In the genomic region with DNA sequence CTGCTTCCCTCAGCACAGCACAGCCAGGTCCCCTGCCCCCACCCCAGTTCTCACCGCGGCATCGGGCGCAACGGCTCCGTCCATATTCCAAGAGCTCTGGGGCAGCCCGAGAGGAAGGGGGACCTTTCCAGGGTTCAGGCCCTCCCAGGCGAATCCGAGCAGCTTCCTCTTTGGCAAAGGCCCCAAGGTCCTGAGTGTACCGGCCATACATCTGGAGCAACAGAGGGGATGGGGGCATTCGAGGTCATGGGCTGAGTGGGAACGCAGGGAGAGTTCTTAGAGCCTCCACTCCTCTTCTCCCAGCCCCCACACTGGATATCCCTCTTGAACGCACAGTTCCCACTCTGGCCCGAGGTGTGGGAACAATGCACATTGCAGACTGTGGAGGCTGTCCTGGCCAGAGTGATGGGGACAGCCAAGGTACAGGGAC, we compare ENCODE assay signal across 19 cellular contexts. TPM values are rescaled to one million over a fixed set of nuclear protein-coding genes. Genes with fewer than 3 reads are reported as not detected.
DNase-seq lines count a peak whose midpoint lies in the region; ATAC-seq and TF ChIP-seq lines count a peak whose summit lies in the region.
"Had no signal": no experiment of that assay in that cellular context is flagged by ENCODE, and none has a peak within 500 bp of the region (broad histone marks: within the 10 kb centered on the region; RNA-seq: fewer than 3 reads in every experiment).

No MANE protein-coding gene starts in this region.

- H3K27me3 Mint-ChIP-seq in brain, result peaks cover 4% of the 10 kb centered on the region
- H3K27me3 Mint-ChIP-seq in CD8-positive, alpha-beta memory T cell, result peaks cover 0 to 4% of the 10 kb centered on the region in 2 donors

- H3K4me2 ChIP-seq in mesenchymal stem cell (ENCODE audit: low read length, poor library complexity, severe bottlenecking) (no peak overlapping the region), mammary epithelial cell (ENCODE audit: insufficient read depth, low read depth, low read length) (no peak overlapping the region)
- H3K4me2 ChIP-seq: BLaER1 had no signal

- no peak overlapping the region for H2AK5ac ChIP-seq in mesenchymal stem cell (ENCODE audit: low read length, severe bottlenecking)

- peaks cover 30% of the 10 kb centered on the region for H3K4me1 Mint-ChIP-seq in brain
- H3K4me1 Mint-ChIP-seq in CD8-positive, alpha-beta memory T cell, result peaks cover 12 to 14% (median 13%) of the 10 kb centered on the region in 3 donors

- H3K79me2 ChIP-seq in mammary epithelial cell (ENCODE audit: insufficient read depth, low read length), result peaks cover 22% of the 10 kb centered on the region

- peak overlapping the region in 4 of 5 experiments; percentile 68 to 95 (median 84) for H3K4me3 Mint-ChIP-seq in brain
- peak overlapping the region in 2 of 7 donors; percentile 62 to 78 for H3K4me3 Mint-ChIP-seq in CD8-positive, alpha-beta memory T cell

- BruUV-seq in mammary epithelial cell (replicated peaks; lab: Mats Ljungman, UMichigan), result no TSS peak

- H2BK5ac ChIP-seq in mesenchymal stem cell (ENCODE audit: low read depth, low read length, poor library complexity, severe bottlenecking), result no peak overlapping the region

- H3K9ac ChIP-seq in mesenchymal stem cell (ENCODE audit: low read length) (no peak overlapping the region), mammary epithelial cell (ENCODE audit: insufficient read depth, low read length) (no peak overlapping the region)
- H3K9ac ChIP-seq: BLaER1, GM23248 had no signal

- POLR2A ChIA-PET in CD8-positive, alpha-beta memory T cell (lab: Charles Lee), result no interaction called here

- H3K27me3 ChIP-seq in mesenchymal stem cell (ENCODE audit: control insufficient read depth in 1 of 2, insufficient read depth in 1 of 2, low read length in 2 of 2) (no peaks in the 10 kb centered on the region), mammary epithelial cell (ENCODE audit: insufficient read depth, low read length) (no peaks in the 10 kb centered on the region)
- H3K27me3 ChIP-seq in CD8-positive, alpha-beta memory T cell (ENCODE audit: insufficient read depth, low read length, poor library complexity, severe bottlenecking), result no peaks in the 10 kb centered on the region
- H3K27me3 ChIP-seq: BLaER1 had no signal

- H2BK120ac ChIP-seq in mesenchymal stem cell (ENCODE audit: low read depth, low read length), result no peak overlapping the region

- peak overlapping the region in 3 of 5 experiments; percentile 88 to 97 (median 96) for H3K27ac Mint-ChIP-seq in brain
- no peak overlapping the region for H3K27ac Mint-ChIP-seq in CD8-positive, alpha-beta memory T cell

- H4K20me1 ChIP-seq in mammary epithelial cell (ENCODE audit: insufficient read depth, low read length), result no peaks in the 10 kb centered on the region

- no peak overlapping the region for H4K91ac ChIP-seq in mesenchymal stem cell (ENCODE audit: low read length)

- peaks cover 21% of the 10 kb centered on the region for H3K4me1 ChIP-seq in mesenchymal stem cell (ENCODE audit: control insufficient read depth, insufficient read depth, low read depth, low read length)
- H3K4me1 ChIP-seq in mammary epithelial cell (ENCODE audit: insufficient read depth, low read length), result peaks cover 11% of the 10 kb centered on the region
- H3K4me1 ChIP-seq in CD8-positive, alpha-beta memory T cell (ENCODE audit: insufficient read depth, low read length), result peaks cover 16% of the 10 kb centered on the region

- in situ Hi-C loops in mammary epithelial cell (cut with MboI; ENCODE audit: low sequenced_read_pairs in 2 of 2), result loop anchor here in 1 of 2 donors (25.0 kb wide), 1 partner anchor 428 kb away; no protein-coding TSS in a partner anchor

- intact Hi-C loops in Right ventricle myocardium inferior (cut with DNase I) (no loop called here), cardiac septum (cut with DNase I) (no loop called here), mammary epithelial cell (cut with micrococcal nuclease) (no loop called here)

- no peak overlapping the region for H2BK12ac ChIP-seq in mesenchymal stem cell (ENCODE audit: low read length in 2 of 2)

- H3K9me3 ChIP-seq in mesenchymal stem cell (ENCODE audit: control insufficient read depth, low read length) (no peaks in the 10 kb centered on the region), mammary epithelial cell (replicated peaks; ENCODE audit: insufficient read depth, low read length) (no peaks in the 10 kb centered on the region)
- no peaks in the 10 kb centered on the region for H3K9me3 ChIP-seq in CD8-positive, alpha-beta memory T cell (ENCODE audit: low read length)
- H3K9me3 ChIP-seq: BLaER1 had no signal

- H3K23ac ChIP-seq in mesenchymal stem cell (ENCODE audit: low read length in 2 of 2), result no peak overlapping the region

- dilution Hi-C loops in mammary epithelial cell (cut with HindIII; ENCODE audit: low sequenced_read_pairs), result no loop called here

- H3K79me1 ChIP-seq in mesenchymal stem cell (replicated peaks; ENCODE audit: low read length, poor library complexity, severe bottlenecking), result peaks cover 18% of the 10 kb centered on the region

- H3K4me3 ChIP-seq in mesenchymal stem cell (ENCODE audit: insufficient read depth in 1 of 2, low read depth in 1 of 2, low read length in 2 of 2) (no peak overlapping the region), mammary epithelial cell (replicated peaks in 1 of 3; ENCODE audit: insufficient read depth in 1 of 3, low read depth in 2 of 3, low read length in 3 of 3) (no peak overlapping the region)
- H3K4me3 ChIP-seq in CD8-positive, alpha-beta memory T cell (ENCODE audit: low read length), result no peak overlapping the region
- H3K4me3 ChIP-seq: BLaER1, GM23248, K562 had no signal

- peaks cover 14% of the 10 kb centered on the region for H3K36me3 Mint-ChIP-seq in brain
- peaks cover 0 to 11% (median 0%) of the 10 kb centered on the region in 3 donors for H3K36me3 Mint-ChIP-seq in CD8-positive, alpha-beta memory T cell

- CTCF ChIA-PET in mammary epithelial cell (lab: Charles Lee; ENCODE audit: low non-redundant PET), result interaction anchor here (0.6 kb wide), 1 partner anchor 534 kb away, joined by 3 read pairs; no protein-coding TSS in a partner anchor
- CTCF ChIA-PET in CD8-positive, alpha-beta memory T cell (lab: Charles Lee), result interaction anchor here (0.8 to 3.5 kb wide), 3 partner anchors 13 to 155 kb away, joined by 3 to 18 read pairs (median 3); no protein-coding TSS in a partner anchor

- H2AFZ ChIP-seq in mesenchymal stem cell (ENCODE audit: low read depth, low read length), result no peak overlapping the region
- no peak overlapping the region for H2AFZ ChIP-seq in mammary epithelial cell (ENCODE audit: low read depth, low read length)
- H2AFZ ChIP-seq: GM23248 had no signal

- no peak overlapping the region for H3K4ac ChIP-seq in mesenchymal stem cell (ENCODE audit: low read depth in 1 of 2, low read length in 2 of 2)

- no peak overlapping the region for H4K8ac ChIP-seq in mesenchymal stem cell (ENCODE audit: low read length)

- H3K14ac ChIP-seq in mesenchymal stem cell (ENCODE audit: low read length in 2 of 2), result no peak overlapping the region

- H2BK15ac ChIP-seq in mesenchymal stem cell (ENCODE audit: low read depth, poor library complexity, severe bottlenecking), result peak overlapping the region; percentile 26

- H3K18ac ChIP-seq in mesenchymal stem cell (ENCODE audit: low read depth in 1 of 2, low read length in 2 of 2), result no peak overlapping the region

- DNase-seq in Right ventricle myocardium inferior (ENCODE audit: missing footprints) (peak; percentile 64), cardiac septum (ENCODE audit: low spot score) (no peak), mesenchymal stem cell (no peak), HuH-7 (ENCODE audit: low spot score) (no peak), mammary epithelial cell (no peak)
- no peak for DNase-seq in CD8-positive, alpha-beta memory T cell
- DNase-seq: DND-41, GM23248, NCI-H1436, NCI-H2029, NCI-H2171, NCI-H446, NCI-H69, PC-3 had no signal

- ATAC-seq in Right ventricle myocardium inferior, result no peak
- ATAC-seq: HCT116, K562, PC-3 had no signal

- peaks cover 0 to 6% (median 0%) of the 10 kb centered on the region in 5 experiments for H3K9me3 Mint-ChIP-seq in brain
- peaks cover 0 to 2% (median 0%) of the 10 kb centered on the region in 5 donors for H3K9me3 Mint-ChIP-seq in CD8-positive, alpha-beta memory T cell

- TF ChIP-seq CTCF in brain (conservative IDR thresholded peaks at IDR 0.05), result no peak
- TF ChIP-seq CTCF in mammary epithelial cell (conservative IDR thresholded peaks at IDR 0.05 in 1 of 2, IDR thresholded peaks at IDR 0.05 in 1 of 2; ENCODE audit: extremely low read depth in 1 of 2, insufficient read depth in 1 of 2, low read depth in 1 of 2, low read length in 2 of 2), result no peak

- H3K27ac ChIP-seq in mesenchymal stem cell (ENCODE audit: low read length, poor library complexity, severe bottlenecking) (no peak overlapping the region), temporal lobe (ENCODE audit: low read depth, low read length) (peak overlapping the region; percentile 58), mammary epithelial cell (ENCODE audit: insufficient read depth, low read depth, low read length) (no peak overlapping the region)
- no peak overlapping the region for H3K27ac ChIP-seq in CD8-positive, alpha-beta memory T cell (ENCODE audit: low read depth, low read length)
- H3K27ac ChIP-seq: BLaER1, GM23248 had no signal

- WGBS in mesenchymal stem cell, result 86% methylated on average over 13 of the region's 14 CpGs
- WGBS in mammary epithelial cell (ENCODE audit: low coverage, missing lambda C conversion rate), result 81% methylated on average over 14 of the region's 14 CpGs

- H3K36me3 ChIP-seq in mesenchymal stem cell (ENCODE audit: control insufficient read depth in 1 of 2, insufficient read depth in 2 of 2, low read depth in 1 of 2, low read length in 2 of 2) (peaks cover 28 to 43% of the 10 kb centered on the region in 2 experiments), mammary epithelial cell (ENCODE audit: insufficient read depth, low read length) (no peaks in the 10 kb centered on the region)
- H3K36me3 ChIP-seq in CD8-positive, alpha-beta memory T cell (ENCODE audit: insufficient read depth, low read length), result no peaks in the 10 kb centered on the region

RNA-seq across cellular contexts. Expression of a gene that starts 2.5 kb away (rescaled TPM):
- total RNA-seq in Right ventricle myocardium inferior, result 2.9 TPM
- 3.1 TPM for total RNA-seq in cardiac septum
- polyA plus RNA-seq in brain (ENCODE audit: insufficient read depth, low read depth, low replicate concordance), result 2.6 TPM
- 2.3 TPM for polyA plus RNA-seq in mesenchymal stem cell (2013, experiment 1 of 2)
- 2.1 TPM for polyA plus RNA-seq in mesenchymal stem cell (2013, experiment 2 of 2)
- total RNA-seq in temporal lobe, result 6.1 TPM
- total RNA-seq in mammary epithelial cell, result 10 to 100 TPM in 1 of 2 donors, 1 to 10 TPM in 1; 5.7 to 10.7 TPM
- polyA plus RNA-seq in mammary epithelial cell, result 5.1 TPM
- 6.6 TPM for polyA minus RNA-seq in mammary epithelial cell
- total RNA-seq in CD8-positive, alpha-beta memory T cell, result 1 to 10 TPM; 6.3 to 7.3 TPM
- polyA plus RNA-seq in CD8-positive, alpha-beta memory T cell, result 0.54 TPM

RNA-seq across cellular contexts. Expression of a gene that starts 2.6 kb away (rescaled TPM):
- total RNA-seq in Right ventricle myocardium inferior (27.1 TPM), cardiac septum (23.2 TPM), temporal lobe (27.3 TPM), mammary epithelial cell (10 to 100 TPM; 41.7 to 78.2 TPM)
- polyA plus RNA-seq in brain (ENCODE audit: insufficient read depth, low read depth, low replicate concordance) (90.7 TPM), mammary epithelial cell (169 TPM)
- 46.3 TPM for polyA plus RNA-seq in mesenchymal stem cell (2013, experiment 1 of 2)
- 48.3 TPM for polyA plus RNA-seq in mesenchymal stem cell (2013, experiment 2 of 2)
- 107 TPM for polyA minus RNA-seq in mammary epithelial cell
- 100 to 1,000 TPM; 147 TPM for total RNA-seq in CD8-positive, alpha-beta memory T cell
- polyA plus RNA-seq in CD8-positive, alpha-beta memory T cell, result 52.1 TPM

RNA-seq across cellular contexts. Expression of a gene that starts 19.1 kb away (rescaled TPM):
- total RNA-seq in Right ventricle myocardium inferior (0.35 TPM), cardiac septum (0.48 TPM), temporal lobe (under 0.01 TPM), mammary epithelial cell (not detected)
- polyA plus RNA-seq in brain (ENCODE audit: insufficient read depth, low read depth, low replicate concordance) (0.22 TPM), mammary epithelial cell (not detected)
- 0.26 TPM for polyA plus RNA-seq in mesenchymal stem cell (2013, experiment 1 of 2)
- polyA plus RNA-seq in mesenchymal stem cell (2013, experiment 2 of 2), result 0.18 TPM
- not detected for polyA minus RNA-seq in mammary epithelial cell
- total RNA-seq in CD8-positive, alpha-beta memory T cell, result not detected
- not detected for polyA plus RNA-seq in CD8-positive, alpha-beta memory T cell
- total RNA-seq: GM23248, PC-3 had no signal
- polyA plus RNA-seq: GM23248 had no signal

RNA-seq across cellular contexts. Expression of a gene that starts 20.9 kb away (rescaled TPM):
- 8.7 TPM for total RNA-seq in Right ventricle myocardium inferior
- total RNA-seq in cardiac septum, result 7.0 TPM
- polyA plus RNA-seq in brain (ENCODE audit: insufficient read depth, low read depth, low replicate concordance), result 3.9 TPM
- polyA plus RNA-seq in mesenchymal stem cell (2013, experiment 1 of 2), result 0.73 TPM
- 0.63 TPM for polyA plus RNA-seq in mesenchymal stem cell (2013, experiment 2 of 2)
- total RNA-seq in temporal lobe, result 8.6 TPM
- total RNA-seq in mammary epithelial cell, result not detected
- not detected for polyA plus RNA-seq in mammary epithelial cell
- not detected for polyA minus RNA-seq in mammary epithelial cell
- under 1 TPM in 1 of 2 experiments, not detected in 1; 0.04 TPM for total RNA-seq in CD8-positive, alpha-beta memory T cell
- polyA plus RNA-seq in CD8-positive, alpha-beta memory T cell, result not detected
- total RNA-seq: PC-3 had no signal

RNA-seq across cellular contexts. Expression of a gene that starts 21.5 kb away (rescaled TPM):
- total RNA-seq in Right ventricle myocardium inferior (33.4 TPM), cardiac septum (43.3 TPM), temporal lobe (40.1 TPM), mammary epithelial cell (10 to 100 TPM; 10.7 to 15.5 TPM)
- polyA plus RNA-seq in brain (ENCODE audit: insufficient read depth, low read depth, low replicate concordance) (71.5 TPM), mammary epithelial cell (12.1 TPM)
- 6.7 TPM for polyA plus RNA-seq in mesenchymal stem cell (2013, experiment 1 of 2)
- 6.8 TPM for polyA plus RNA-seq in mesenchymal stem cell (2013, experiment 2 of 2)
- polyA minus RNA-seq in mammary epithelial cell, result 14.8 TPM
- 1 to 10 TPM; 2.2 to 2.4 TPM for total RNA-seq in CD8-positive, alpha-beta memory T cell
- polyA plus RNA-seq in CD8-positive, alpha-beta memory T cell, result 2.2 TPM

Comparison
In these comparisons a context has a peak if more than half of its experiments do, and no peak if none do; other contexts are left out.
1. H3K27ac Mint-ChIP-seq: peak in brain (3 of 5); none in CD8-positive, alpha-beta memory T cell (0 of 8).